Comparison of ENCODE assay signal across 26 cellular contexts in the genomic region with DNA sequence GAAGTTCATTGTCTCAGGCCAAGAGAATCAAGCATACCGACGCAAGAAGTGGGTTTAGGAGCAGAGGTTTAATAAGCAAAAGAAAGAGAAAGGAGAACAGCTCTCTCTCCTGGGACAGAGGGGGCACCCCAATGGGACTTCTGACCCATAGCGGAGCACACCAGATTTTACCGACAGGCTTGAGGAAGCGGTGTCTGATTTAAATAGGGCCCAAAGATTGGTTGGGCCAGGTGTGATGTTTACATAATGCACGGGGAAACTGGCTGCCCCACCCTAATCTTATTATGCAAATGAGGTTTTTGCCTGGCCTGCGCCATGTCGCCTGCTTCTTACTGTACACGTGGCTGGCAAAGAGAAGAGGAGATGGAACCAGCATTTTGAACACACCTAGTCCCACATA.
"Had no signal": no experiment of that assay in that cellular context is flagged by ENCODE, and none has a peak within 500 bp of the region (broad histone marks: within the 10 kb centered on the region; RNA-seq: fewer than 3 reads in every experiment).

No MANE protein-coding gene starts in this region.

- H3K27ac ChIP-seq: left lung, lower lobe of right lung, ovary, right atrium auricular region, right lobe of liver, transverse colon, upper lobe of left lung, vagina had no signal

- H3K4me3 Mint-ChIP-seq: immature natural killer cell; naive thymus-derived CD4-positive, alpha-beta T cell; natural killer cell treated with Interleukin-12 subunit alpha and Interleukin-12 subunit beta and Interleukin-15 and Interleukin-18, amount 100 ng/mL, for 72 hours; stimulated activated memory B cell treated with anti-CD40 and anti-IgM and Interleukin-4, amounts not matched to agents 10 μg/mL and 1 μg/mL and 100 μg/mL, for 72 hours; stimulated activated naive CD8-positive, alpha-beta T cell treated with anti-CD3 and anti-CD28 coated beads, Interleukin-15, amount 100 ng/mL, for 72 hours had no signal

- H3K9me3 Mint-ChIP-seq: immature natural killer cell; natural killer cell treated with Interleukin-12 subunit alpha and Interleukin-12 subunit beta and Interleukin-15 and Interleukin-18, amount 100 ng/mL, for 72 hours; stimulated activated memory B cell treated with anti-CD40 and anti-IgM and Interleukin-4, amounts not matched to agents 10 μg/mL and 1 μg/mL and 100 μg/mL, for 72 hours; stimulated activated naive CD8-positive, alpha-beta T cell treated with anti-CD3 and anti-CD28 coated beads, Interleukin-15, amount 100 ng/mL, for 72 hours had no signal

- H3K27ac Mint-ChIP-seq: immature natural killer cell; naive thymus-derived CD4-positive, alpha-beta T cell; natural killer cell treated with Interleukin-12 subunit alpha and Interleukin-12 subunit beta and Interleukin-15 and Interleukin-18, amount 100 ng/mL, for 72 hours; progenitor cell of endocrine pancreas; stimulated activated memory B cell treated with anti-CD40 and anti-IgM and Interleukin-4, amounts not matched to agents 10 μg/mL and 1 μg/mL and 100 μg/mL, for 72 hours; stimulated activated naive CD8-positive, alpha-beta T cell treated with anti-CD3 and anti-CD28 coated beads, Interleukin-15, amount 100 ng/mL, for 72 hours had no signal

- ATAC-seq: left colon; left lung; lower lobe of right lung; mucosa of descending colon; naive thymus-derived CD4-positive, alpha-beta T cell; natural killer cell treated with Interleukin-12 subunit alpha and Interleukin-12 subunit beta and Interleukin-15 and Interleukin-18, amount 100 ng/mL, for 72 hours; right lobe of liver; stimulated activated memory B cell treated with anti-CD40 and anti-IgM and Interleukin-4, amounts not matched to agents 10 μg/mL and 1 μg/mL and 100 μg/mL, for 72 hours; stimulated activated naive CD8-positive, alpha-beta T cell treated with anti-CD3 and anti-CD28 coated beads, Interleukin-15, amount 100 ng/mL, for 72 hours had no signal

- H3K27me3 Mint-ChIP-seq: progenitor cell of endocrine pancreas had no signal

- H3K4me1 Mint-ChIP-seq: immature natural killer cell; naive thymus-derived CD4-positive, alpha-beta T cell; stimulated activated memory B cell treated with anti-CD40 and anti-IgM and Interleukin-4, amounts not matched to agents 10 μg/mL and 1 μg/mL and 100 μg/mL, for 72 hours; stimulated activated naive CD8-positive, alpha-beta T cell treated with anti-CD3 and anti-CD28 coated beads, Interleukin-15, amount 100 ng/mL, for 72 hours had no signal

- H3K4me2 ChIP-seq: smooth muscle cell had no signal

- H3K4me3 ChIP-seq: left lung, lower lobe of right lung, mucosa of descending colon, ovary, right atrium auricular region, right lobe of liver, smooth muscle cell, transverse colon, upper lobe of left lung, vagina had no signal

- H3K9me3 ChIP-seq: left lung, lower lobe of right lung, mucosa of descending colon, ovary, right atrium auricular region, right lobe of liver, transverse colon, upper lobe of left lung, vagina had no signal

- H3K36me3 Mint-ChIP-seq: immature natural killer cell; naive thymus-derived CD4-positive, alpha-beta T cell; natural killer cell treated with Interleukin-12 subunit alpha and Interleukin-12 subunit beta and Interleukin-15 and Interleukin-18, amount 100 ng/mL, for 72 hours; stimulated activated memory B cell treated with anti-CD40 and anti-IgM and Interleukin-4, amounts not matched to agents 10 μg/mL and 1 μg/mL and 100 μg/mL, for 72 hours had no signal

- H3K36me3 ChIP-seq: left lung, lower lobe of right lung, ovary, right atrium auricular region, right lobe of liver, transverse colon, upper lobe of left lung, vagina had no signal

- H3K27me3 ChIP-seq: left lung, ovary, right atrium auricular region, right lobe of liver, transverse colon, upper lobe of left lung, vagina had no signal

- H3K4me1 ChIP-seq: lower lobe of right lung, right atrium auricular region, right lobe of liver, transverse colon, upper lobe of left lung, vagina had no signal

- DNase-seq: immature natural killer cell; kidney; left colon; left lung; lower lobe of right lung; mammary epithelial cell; midbrain; mucosa of descending colon; naive thymus-derived CD4-positive, alpha-beta T cell; ovary; right lobe of liver; stimulated activated CD4-positive, alpha-beta T cell treated with anti-CD3 and anti-CD28 coated beads, Interleukin-1b, Interleukin-23, amount 100 ng/mL, for 48 hours; stimulated activated CD4-positive, alpha-beta T cell treated with anti-CD3 and anti-CD28 coated beads, Interleukin-2, amount 100 ng/mL, for 48 hours; stimulated activated CD4-positive, alpha-beta T cell treated with anti-CD3 and anti-CD28 coated beads, Interleukin-4, amount 100 ng/mL, for 4 hours; stimulated activated CD8-positive, alpha-beta memory T cell treated with anti-CD3 and anti-CD28 coated beads, Interleukin-4, amount 100 ng/mL, for 48 hours; stimulated activated naive CD4-positive, alpha-beta T cell treated with Interleukin-2 at 50 U/mL for 16 hours; stimulated activated naive CD8-positive, alpha-beta T cell treated with anti-CD3 and anti-CD28 coated beads, Interleukin-15, amount 100 ng/mL, for 72 hours; substantia nigra; transverse colon; upper lobe of left lung had no signal
